Comparison of ENCODE assay signal across 26 cellular contexts in the genomic region with DNA sequence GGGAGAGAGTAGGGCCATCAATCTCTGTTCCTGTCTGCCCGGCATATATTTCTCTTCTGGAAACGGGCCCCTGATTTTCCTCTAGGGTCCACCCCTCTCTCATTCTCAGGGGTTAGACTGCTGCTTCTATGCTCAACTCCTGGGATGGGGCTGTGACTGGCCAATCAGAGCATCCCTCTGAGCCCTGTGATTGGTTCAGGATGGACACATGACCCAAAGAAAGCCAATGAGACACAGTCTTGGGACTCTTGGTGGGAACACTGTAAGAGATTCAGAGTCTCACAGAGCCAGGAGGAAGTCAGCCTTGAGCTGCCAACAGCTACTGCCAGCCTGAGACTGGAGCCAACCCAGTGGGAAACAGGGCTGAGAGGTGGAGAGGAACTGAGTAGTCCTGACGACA. TPM values are rescaled to one million over a fixed set of nuclear protein-coding genes. Genes with fewer than 3 reads are reported as not detected.
DNase-seq lines count a peak whose midpoint lies in the region; ATAC-seq and TF ChIP-seq lines count a peak whose summit lies in the region.
"Had no signal": no experiment of that assay in that cellular context is flagged by ENCODE, and none has a peak within 500 bp of the region (broad histone marks: within the 10 kb centered on the region; RNA-seq: fewer than 3 reads in every experiment).

No MANE protein-coding gene starts in this region.

- no peak for TF ChIP-seq RAD21 in Ishikawa (IDR thresholded peaks at IDR 0.05; ENCODE audit: low read depth)

- no peak overlapping the region for H3K4me3 ChIP-seq in thoracic aorta
- H3K4me3 ChIP-seq: SK-N-MC had no signal

- no peaks in the 10 kb centered on the region for H3K9me3 Mint-ChIP-seq in activated T-helper 17 cell treated with anti-CD3 and anti-CD28 coated beads, Interleukin-2, amount 50 U/mL, for 72 hours
- H3K9me3 Mint-ChIP-seq: CD8-positive, alpha-beta memory T cell had no signal

- H3K27ac Mint-ChIP-seq in activated T-helper 17 cell treated with anti-CD3 and anti-CD28 coated beads, Interleukin-2, amount 50 U/mL, for 72 hours: no peak overlapping the region
- H3K27ac Mint-ChIP-seq: CD8-positive, alpha-beta memory T cell had no signal

- DNase-seq in NCI-H82 (lab: John Stamatoyannopoulos, UW) (peak; percentile 10), NCI-H82 treated with DMSO at 0.1 percent for 48 hours (lab: John Stamatoyannopoulos, UW; ENCODE audit: unreplicated experiment) (no peak), thoracic aorta (ENCODE audit: low spot score) (no peak), anterior cingulate cortex (lab: John Stamatoyannopoulos, UW) (no peak), GM03348 (ENCODE audit: low spot score) (no peak), NCI-H526 (lab: John Stamatoyannopoulos, UW) (no peak)
- DNase-seq: 8988T; AML-193; C1 segment of cervical spinal cord; CD8-positive, alpha-beta memory T cell; EL; GF-D8; MM.1S; NCI-H1092 treated with DMSO at 0.1 percent for 48 hours; NCI-H1436 treated with DMSO at 0.1 percent for 48 hours; NCI-H1930; NCI-H2227 treated with DMSO at 0.1 percent for 48 hours; NCI-H510A; NCI-H748 treated with DMSO at 0.1 percent for 48 hours; PC-3; Right ventricle myocardium superior had no signal

- H3K36me3 ChIP-seq in thoracic aorta: peaks cover 58% of the 10 kb centered on the region

- H3K4me1 Mint-ChIP-seq in activated T-helper 17 cell treated with anti-CD3 and anti-CD28 coated beads, Interleukin-2, amount 50 U/mL, for 72 hours: peaks cover 2% of the 10 kb centered on the region

- H3K27me3 Mint-ChIP-seq in activated T-helper 17 cell treated with anti-CD3 and anti-CD28 coated beads, Interleukin-2, amount 50 U/mL, for 72 hours: peaks cover 22% of the 10 kb centered on the region

- TF ChIP-seq EP300 in Ishikawa (IDR thresholded peaks at IDR 0.05; ENCODE audit: borderline replicate concordance): no peak

- TF ChIP-seq CTCF in thoracic aorta (IDR thresholded peaks at IDR 0.05): no peak

- no peaks in the 10 kb centered on the region for H3K27me3 ChIP-seq in thoracic aorta (replicated peaks; ENCODE audit: insufficient read depth)

- peaks cover 26 to 73% of the 10 kb centered on the region in 2 donors for H3K4me1 ChIP-seq in thoracic aorta (ENCODE audit: control insufficient read depth in 1 of 2, low read depth in 2 of 2)

- H3K4me3 Mint-ChIP-seq in activated T-helper 17 cell treated with anti-CD3 and anti-CD28 coated beads, Interleukin-2, amount 50 U/mL, for 72 hours: no peak overlapping the region
- H3K4me3 Mint-ChIP-seq: CD8-positive, alpha-beta memory T cell had no signal

- no peaks in the 10 kb centered on the region for H3K36me3 Mint-ChIP-seq in activated T-helper 17 cell treated with anti-CD3 and anti-CD28 coated beads, Interleukin-2, amount 50 U/mL, for 72 hours (ENCODE audit: low read depth)
- H3K36me3 Mint-ChIP-seq: CD8-positive, alpha-beta memory T cell had no signal

- peak overlapping the region; percentile 39 for H3K27ac ChIP-seq in thoracic aorta
- H3K27ac ChIP-seq: SK-N-MC had no signal

- peak; percentile 18 for ATAC-seq in activated T-helper 17 cell treated with anti-CD3 and anti-CD28 coated beads, Interleukin-2, amount 50 U/mL, for 72 hours (replicated peaks)
- no peak for ATAC-seq in thoracic aorta (ENCODE audit: insufficient number of reproducible peaks, low FRiP score, low read depth)
- ATAC-seq: PC-3 had no signal

- no peaks in the 10 kb centered on the region for H3K9me3 ChIP-seq in thoracic aorta

TF ChIP-seq in Ishikawa, 13 proteins besides CTCF, POLR2A, EP300 and RAD21:
- TF ChIP-seq TAF1 (IDR thresholded peaks at IDR 0.05; ENCODE audit: low read depth) (no peak), YY1 (IDR thresholded peaks at IDR 0.05; ENCODE audit: low read depth) (no peak), CEBPB (IDR thresholded peaks at IDR 0.05) (no peak)
- TF ChIP-seq, protein P1, sequence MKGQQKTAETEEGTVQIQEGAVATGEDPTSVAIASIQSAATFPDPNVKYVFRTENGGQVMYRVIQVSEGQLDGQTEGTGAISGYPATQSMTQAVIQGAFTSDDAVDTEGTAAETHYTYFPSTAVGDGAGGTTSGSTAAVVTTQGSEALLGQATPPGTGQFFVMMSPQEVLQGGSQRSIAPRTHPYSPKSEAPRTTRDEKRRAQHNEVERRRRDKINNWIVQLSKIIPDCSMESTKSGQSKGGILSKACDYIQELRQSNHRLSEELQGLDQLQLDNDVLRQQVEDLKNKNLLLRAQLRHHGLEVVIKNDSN (IDR thresholded peaks at IDR 0.05): peak; percentile 60
- TF ChIP-seq, protein P2, sequence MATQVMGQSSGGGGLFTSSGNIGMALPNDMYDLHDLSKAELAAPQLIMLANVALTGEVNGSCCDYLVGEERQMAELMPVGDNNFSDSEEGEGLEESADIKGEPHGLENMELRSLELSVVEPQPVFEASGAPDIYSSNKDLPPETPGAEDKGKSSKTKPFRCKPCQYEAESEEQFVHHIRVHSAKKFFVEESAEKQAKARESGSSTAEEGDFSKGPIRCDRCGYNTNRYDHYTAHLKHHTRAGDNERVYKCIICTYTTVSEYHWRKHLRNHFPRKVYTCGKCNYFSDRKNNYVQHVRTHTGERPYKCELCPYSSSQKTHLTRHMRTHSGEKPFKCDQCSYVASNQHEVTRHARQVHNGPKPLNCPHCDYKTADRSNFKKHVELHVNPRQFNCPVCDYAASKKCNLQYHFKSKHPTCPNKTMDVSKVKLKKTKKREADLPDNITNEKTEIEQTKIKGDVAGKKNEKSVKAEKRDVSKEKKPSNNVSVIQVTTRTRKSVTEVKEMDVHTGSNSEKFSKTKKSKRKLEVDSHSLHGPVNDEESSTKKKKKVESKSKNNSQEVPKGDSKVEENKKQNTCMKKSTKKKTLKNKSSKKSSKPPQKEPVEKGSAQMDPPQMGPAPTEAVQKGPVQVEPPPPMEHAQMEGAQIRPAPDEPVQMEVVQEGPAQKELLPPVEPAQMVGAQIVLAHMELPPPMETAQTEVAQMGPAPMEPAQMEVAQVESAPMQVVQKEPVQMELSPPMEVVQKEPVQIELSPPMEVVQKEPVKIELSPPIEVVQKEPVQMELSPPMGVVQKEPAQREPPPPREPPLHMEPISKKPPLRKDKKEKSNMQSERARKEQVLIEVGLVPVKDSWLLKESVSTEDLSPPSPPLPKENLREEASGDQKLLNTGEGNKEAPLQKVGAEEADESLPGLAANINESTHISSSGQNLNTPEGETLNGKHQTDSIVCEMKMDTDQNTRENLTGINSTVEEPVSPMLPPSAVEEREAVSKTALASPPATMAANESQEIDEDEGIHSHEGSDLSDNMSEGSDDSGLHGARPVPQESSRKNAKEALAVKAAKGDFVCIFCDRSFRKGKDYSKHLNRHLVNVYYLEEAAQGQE (IDR thresholded peaks at IDR 0.05; ENCODE audit: low read depth): no peak

RNA-seq across cellular contexts. Expression of a gene that starts 31.1 kb away (rescaled TPM):
- not detected for total RNA-seq in activated T-helper 17 cell treated with anti-CD3 and anti-CD28 coated beads, Interleukin-2, amount 50 U/mL, for 72 hours
- total RNA-seq in thoracic aorta: 1 to 10 TPM; 1.4 to 2.3 TPM
- total RNA-seq: RPMI7951 had no signal

RNA-seq across cellular contexts. Expression of a gene that starts 54.4 kb away (rescaled TPM):
- total RNA-seq in activated T-helper 17 cell treated with anti-CD3 and anti-CD28 coated beads, Interleukin-2, amount 50 U/mL, for 72 hours: 1 to 10 TPM in 1 of 2 donors, under 1 TPM in 1; 0.56 to 2.3 TPM
- total RNA-seq in thoracic aorta: 100 to 1,000 TPM; 397 to 465 TPM
- total RNA-seq: H4 had no signal

Comparison
In these comparisons a context has a peak if more than half of its experiments do, and no peak if none do; other contexts are left out.
1. RNA of a gene that starts 54.4 kb away (total RNA-seq): 397 to 465 TPM in thoracic aorta; 0.56 to 2.3 TPM in activated T-helper 17 cell treated with anti-CD3 and anti-CD28 coated beads, Interleukin-2, amount 50 U/mL, for 72 hours; every median in the first group is over 100 times any median in the second.